10 cellular contexts compared by ENCODE assay signal in genomic region chr11:28674432-28675076, GRCh38.
DNase-seq lines count a peak whose midpoint lies in the region; TF ChIP-seq lines count a peak whose summit lies in the region.
"Had no signal": no experiment of that assay in that cellular context is flagged by ENCODE, and none has a peak within 500 bp of the region (broad histone marks: within the 10 kb centered on the region; RNA-seq: fewer than 3 reads in every experiment).

No MANE protein-coding gene starts in this region.

- H3K27me3 Mint-ChIP-seq in brain, result peaks cover 3% of the 10 kb centered on the region
- no peaks in the 10 kb centered on the region for H3K27me3 Mint-ChIP-seq in nephron progenitor cell (ENCODE audit: low read depth, poor library complexity)

- H4K20me1 ChIP-seq in Karpas-422 (ENCODE audit: insufficient read depth, low read depth, low read length), result no peaks in the 10 kb centered on the region

- DNase-seq in GM10266 (ENCODE audit: extremely low spot score), result no peak
- DNase-seq in Karpas-422, result peak; percentile 74
- DNase-seq in nephron progenitor cell, result peak; percentile 29
- DNase-seq in putamen (ENCODE audit: low spot score), result no peak
- no peak for DNase-seq in stimulated activated CD4-positive, alpha-beta T cell treated with anti-CD3 and anti-CD28 coated beads, Interleukin-15, amount 100 ng/mL, for 24 hours
- DNase-seq in NCI-H2227 treated with DMSO at 0.1 percent for 48 hours (lab: John Stamatoyannopoulos, UW), result no peak
- no peak for DNase-seq in activated CD4-positive, alpha-beta T cell treated with anti-CD3 and anti-CD28 coated beads for 1 hour
- DNase-seq: Peyer's patch had no signal

- no peak overlapping the region for H3K4me3 ChIP-seq in Karpas-422 (ENCODE audit: low read length)
- H3K4me3 ChIP-seq: mucosa of descending colon, Peyer's patch had no signal

- no peaks in the 10 kb centered on the region for H3K27me3 ChIP-seq in Karpas-422 (ENCODE audit: low read length)
- H3K27me3 ChIP-seq: Peyer's patch had no signal

- no peak overlapping the region for H3K4me2 ChIP-seq in Karpas-422 (ENCODE audit: low read depth, low read length, poor library complexity, severe bottlenecking)

- no peak overlapping the region for H2AFZ ChIP-seq in Karpas-422 (ENCODE audit: low read length)

- H3K4me1 Mint-ChIP-seq in brain (peaks cover 11% of the 10 kb centered on the region), nephron progenitor cell (peaks cover 7% of the 10 kb centered on the region)

- H3K27ac Mint-ChIP-seq in brain (peak overlapping the region in 3 of 5 experiments; percentile 29 to 65 (median 48)), nephron progenitor cell (no peak overlapping the region)

- H3K9me3 Mint-ChIP-seq in brain, result no peaks in the 10 kb centered on the region
- H3K9me3 Mint-ChIP-seq in nephron progenitor cell, result no peaks in the 10 kb centered on the region

- H3K79me2 ChIP-seq in Karpas-422 (ENCODE audit: low read length), result no peaks in the 10 kb centered on the region

- no peak overlapping the region for H3K27ac ChIP-seq in Karpas-422 (ENCODE audit: low read length)
- H3K27ac ChIP-seq: Peyer's patch had no signal

- no peaks in the 10 kb centered on the region for H3K9me3 ChIP-seq in Karpas-422 (ENCODE audit: low read length)
- H3K9me3 ChIP-seq: mucosa of descending colon, Peyer's patch had no signal

- H3K9ac ChIP-seq in Karpas-422 (ENCODE audit: low read length), result no peak overlapping the region

- H3K36me3 Mint-ChIP-seq in brain (no peaks in the 10 kb centered on the region), nephron progenitor cell (ENCODE audit: low read depth) (no peaks in the 10 kb centered on the region)

- no peaks in the 10 kb centered on the region for H3K36me3 ChIP-seq in Karpas-422 (ENCODE audit: insufficient read depth, low read length)
- H3K36me3 ChIP-seq: Peyer's patch had no signal

- H3K4me3 Mint-ChIP-seq in brain (peak overlapping the region in 1 of 5 experiments; percentile 2), nephron progenitor cell (no peak overlapping the region)

- peak; percentile 38 for TF ChIP-seq CTCF in GM10266 (IDR thresholded peaks at IDR 0.05; ENCODE audit: control insufficient read depth, insufficient read depth, low read depth, missing control alignments)
- TF ChIP-seq CTCF in brain (conservative IDR thresholded peaks at IDR 0.05), result peak; percentile 41 to 67
- peak; percentile 37 for TF ChIP-seq CTCF in nephron progenitor cell (IDR thresholded peaks at IDR 0.05)

- H3K4me1 ChIP-seq in Karpas-422 (ENCODE audit: low read length), result no peaks in the 10 kb centered on the region
- H3K4me1 ChIP-seq: Peyer's patch had no signal

- H3K9me2 ChIP-seq in Karpas-422 (replicated peaks; ENCODE audit: insufficient read depth, low read length), result no peaks in the 10 kb centered on the region

Comparison
In these comparisons a context has a peak if more than half of its experiments do, and no peak if none do; other contexts are left out.
1. DNase-seq: peak in Karpas-422 (single experiment) and nephron progenitor cell (single experiment); none in GM10266 (single experiment), putamen (single experiment), stimulated activated CD4-positive, alpha-beta T cell treated with anti-CD3 and anti-CD28 coated beads, Interleukin-15, amount 100 ng/mL, for 24 hours (single experiment), NCI-H2227 treated with DMSO at 0.1 percent for 48 hours (single experiment) and activated CD4-positive, alpha-beta T cell treated with anti-CD3 and anti-CD28 coated beads for 1 hour (single experiment).
2. Peak in every context shown above with its lines, with median percentiles within 50 percentile points of each other: CTCF ChIP-seq.